In genomic region chr3:42518800-42519567, GRCh38 we compare ENCODE assay signal across 11 cellular contexts. TPM values are rescaled to one million over a fixed set of nuclear protein-coding genes. Genes with fewer than 3 reads are reported as not detected.
A peak's percentile ranks its signal among the peaks of the same experiment; 100 is the strongest.
DNase-seq lines count a peak whose midpoint lies in the region; ATAC-seq and TF ChIP-seq lines count a peak whose summit lies in the region.
"Had no signal": no experiment of that assay in that cellular context is flagged by ENCODE, and none has a peak within 500 bp of the region (broad histone marks: within the 10 kb centered on the region; RNA-seq: fewer than 3 reads in every experiment).

No MANE protein-coding gene starts in this region.

- no peaks in the 10 kb centered on the region for H3K27me3 Mint-ChIP-seq in CD8-positive, alpha-beta memory T cell

- POLR2A ChIA-PET in CD8-positive, alpha-beta memory T cell (lab: Charles Lee) = no interaction called here

- no peak for ATAC-seq in GM18873 (IDR thresholded peaks at IDR 0.05; ENCODE audit: low FRiP score, unreplicated experiment)
- no peak for ATAC-seq in GM21526 (IDR thresholded peaks at IDR 0.05; ENCODE audit: low FRiP score, unreplicated experiment)

- no peaks in the 10 kb centered on the region for H3K9me3 ChIP-seq in CD8-positive, alpha-beta memory T cell (ENCODE audit: low read length)
- no peaks in the 10 kb centered on the region for H3K9me3 ChIP-seq in left ventricle myocardium inferior (replicated peaks)
- no peaks in the 10 kb centered on the region for H3K9me3 ChIP-seq in esophagus squamous epithelium
- H3K9me3 ChIP-seq: esophagus muscularis mucosa, tibial nerve had no signal

- peaks cover 25 to 33% (median 28%) of the 10 kb centered on the region in 3 donors for H3K4me1 Mint-ChIP-seq in CD8-positive, alpha-beta memory T cell

- WGBS in esophagus squamous epithelium, 2 donors = 82 to 84% methylated on average over 2 to 3 of the region's 6 CpGs

- no peak overlapping the region for H3K27ac ChIP-seq in CD8-positive, alpha-beta memory T cell (ENCODE audit: low read depth, low read length)
- no peak overlapping the region for H3K27ac ChIP-seq in left ventricle myocardium inferior (replicated peaks)
- peak overlapping the region in 1 of 4 donors; percentile 42 for H3K27ac ChIP-seq in esophagus squamous epithelium
- H3K27ac ChIP-seq: esophagus muscularis mucosa, tibial nerve had no signal

- no peak overlapping the region for H3K4me3 ChIP-seq in CD8-positive, alpha-beta memory T cell (ENCODE audit: low read length)
- H3K4me3 ChIP-seq in HFF-Myc (replicated peaks; ENCODE audit: low read depth, low read length) (no peak overlapping the region), left ventricle myocardium inferior (no peak overlapping the region), esophagus squamous epithelium (no peak overlapping the region)
- H3K4me3 ChIP-seq: esophagus muscularis mucosa, tibial nerve had no signal

- peak; percentile 39 for TF ChIP-seq CTCF in HFF-Myc (IDR thresholded peaks at IDR 0.05; ENCODE audit: low read depth, low read length, missing control alignments)
- TF ChIP-seq CTCF in left ventricle myocardium inferior (IDR thresholded peaks at IDR 0.05; ENCODE audit: borderline replicate concordance) = peak; percentile 18
- TF ChIP-seq CTCF in esophagus squamous epithelium (IDR thresholded peaks at IDR 0.05) = no peak

- no peaks in the 10 kb centered on the region for H3K9me3 Mint-ChIP-seq in CD8-positive, alpha-beta memory T cell

- peak; percentile 31 to 62 (median 47) for DNase-seq in CD8-positive, alpha-beta memory T cell
- no peak for DNase-seq in HFF-Myc (ENCODE audit: extremely low read depth, low read depth)
- DNase-seq in activated CD4-positive, alpha-beta T cell treated with anti-CD3 and anti-CD28 coated beads, Interleukin-2, amount 50 U/mL, for 1 hour = peak; percentile 44
- no peak for DNase-seq in left ventricle myocardium inferior
- no peak for DNase-seq in esophagus squamous epithelium (lab: John Stamatoyannopoulos, UW)
- DNase-seq in germinal center (ENCODE audit: low spot score) = no peak
- DNase-seq: midbrain had no signal

- H3K4me1 ChIP-seq in CD8-positive, alpha-beta memory T cell (ENCODE audit: insufficient read depth, low read length) = peaks cover 23% of the 10 kb centered on the region
- H3K4me1 ChIP-seq in left ventricle myocardium inferior (peaks cover 35% of the 10 kb centered on the region), esophagus squamous epithelium (peaks cover 25 to 72% (median 32%) of the 10 kb centered on the region in 3 donors)

- H3K4me3 Mint-ChIP-seq in CD8-positive, alpha-beta memory T cell = peak overlapping the region in 3 of 7 donors; percentile 11 to 70 (median 51)

- H3K27ac Mint-ChIP-seq in CD8-positive, alpha-beta memory T cell = peak overlapping the region in 7 of 8 donors; percentile 23 to 94 (median 78)

- intact Hi-C loops in left ventricle myocardium inferior (cut with micrococcal nuclease) = no loop called here
- intact Hi-C loops in esophagus squamous epithelium (cut with DNase I) = no loop called here

- TF ChIP-seq POLR2A in esophagus squamous epithelium (IDR thresholded peaks at IDR 0.05) = no peak

- no peaks in the 10 kb centered on the region for H3K27me3 ChIP-seq in CD8-positive, alpha-beta memory T cell (ENCODE audit: insufficient read depth, low read length, poor library complexity, severe bottlenecking)
- no peaks in the 10 kb centered on the region for H3K27me3 ChIP-seq in left ventricle myocardium inferior (ENCODE audit: low read depth)
- no peaks in the 10 kb centered on the region for H3K27me3 ChIP-seq in esophagus squamous epithelium
- H3K27me3 ChIP-seq: esophagus muscularis mucosa, tibial nerve had no signal

- H3K36me3 ChIP-seq in CD8-positive, alpha-beta memory T cell (ENCODE audit: insufficient read depth, low read length) = no peaks in the 10 kb centered on the region
- H3K36me3 ChIP-seq in left ventricle myocardium inferior = no peaks in the 10 kb centered on the region
- no peaks in the 10 kb centered on the region for H3K36me3 ChIP-seq in esophagus squamous epithelium
- H3K36me3 ChIP-seq: esophagus muscularis mucosa, tibial nerve had no signal

- CTCF ChIA-PET in CD8-positive, alpha-beta memory T cell (lab: Charles Lee) = interaction anchor here (0.9 to 4.3 kb wide), 9 partner anchors 16 to 63 kb away, joined by 3 to 16 read pairs (median 4); partner anchors contain the start of genes SEC22C and VIPR1

- peaks cover 0 to 20% (median 13%) of the 10 kb centered on the region in 3 donors for H3K36me3 Mint-ChIP-seq in CD8-positive, alpha-beta memory T cell

RNA-seq across cellular contexts. Expression of gene VIPR1, which starts 16.5 kb away (rescaled TPM):
- 1 to 10 TPM; 5.4 to 5.9 TPM for total RNA-seq in CD8-positive, alpha-beta memory T cell
- polyA plus RNA-seq in CD8-positive, alpha-beta memory T cell = 12.7 TPM
- total RNA-seq in left ventricle myocardium inferior = 1.7 TPM
- total RNA-seq in esophagus squamous epithelium = 10 to 100 TPM in 1 of 4 donors, 1 to 10 TPM in 3; 3.6 to 15.4 (median 8.6) TPM

Comparison
In these comparisons a context has a peak if more than half of its experiments do, and no peak if none do; other contexts are left out.
1. DNase-seq: peak in CD8-positive, alpha-beta memory T cell (5 of 5) and activated CD4-positive, alpha-beta T cell treated with anti-CD3 and anti-CD28 coated beads, Interleukin-2, amount 50 U/mL, for 1 hour (single experiment); none in HFF-Myc (single experiment), left ventricle myocardium inferior (single experiment), esophagus squamous epithelium (single experiment) and germinal center (single experiment).
2. CTCF ChIP-seq: peak in HFF-Myc (single experiment) and left ventricle myocardium inferior (single experiment); none in esophagus squamous epithelium (0 of 6).